ENCODE assay signal across 22 cellular contexts in genomic region chr6:117536317-117536716, GRCh38. TPM values are rescaled to one million over a fixed set of nuclear protein-coding genes. Genes with fewer than 3 reads are reported as not detected.
DNase-seq lines count a peak whose midpoint lies in the region; ATAC-seq and TF ChIP-seq lines count a peak whose summit lies in the region.
"Had no signal": no experiment of that assay in that cellular context is flagged by ENCODE, and none has a peak within 500 bp of the region (broad histone marks: within the 10 kb centered on the region; RNA-seq: fewer than 3 reads in every experiment).

No MANE protein-coding gene starts in this region.

- peaks cover 36% of the 10 kb centered on the region for H3K36me3 Mint-ChIP-seq in chondrocyte (ENCODE audit: low read depth)

- peaks cover 28% of the 10 kb centered on the region for H3K4me1 ChIP-seq in PC-9 (replicated peaks; ENCODE audit: insufficient read depth)
- peaks cover 36% of the 10 kb centered on the region for H3K4me1 ChIP-seq in mesodermal cell (ENCODE audit: control insufficient read depth, insufficient read depth, low read length, poor library complexity, severe bottlenecking)
- H3K4me1 ChIP-seq: adrenal gland had no signal

- no peak for ATAC-seq in left ventricle myocardium superior
- ATAC-seq: activated CD4-positive, CD25-positive, alpha-beta regulatory T cell treated with anti-CD3 and anti-CD28 coated beads, Interleukin-2, amount 50 U/mL, for 24 hours; foreskin keratinocyte; left colon; sciatic nerve had no signal

- intact Hi-C loops in PC-9 (cut with micrococcal nuclease; ENCODE audit: unreplicated experiment) (no loop called here), left ventricle myocardium superior (cut with micrococcal nuclease) (no loop called here)

- H3K4me1 Mint-ChIP-seq in chondrocyte (ENCODE audit: low read depth): peaks cover 47% of the 10 kb centered on the region

- H3F3A ChIP-seq in PC-9 (ENCODE audit: insufficient read depth, low read depth): peaks cover 5% of the 10 kb centered on the region

- H3K36me3 ChIP-seq in PC-9 (ENCODE audit: low read depth): peaks cover 32% of the 10 kb centered on the region
- peaks cover 83% of the 10 kb centered on the region for H3K36me3 ChIP-seq in mesodermal cell (ENCODE audit: control insufficient read depth, insufficient read depth, low read length)
- H3K36me3 ChIP-seq: adrenal gland had no signal

- H3K27ac Mint-ChIP-seq in chondrocyte (ENCODE audit: unreplicated experiment): peak overlapping the region; percentile 86
- H3K27ac Mint-ChIP-seq: CD4-positive, alpha-beta T cell; T-helper 2 cell treated with Interferon-gamma antibody and Interleukin-4, amounts not matched to agents 5 μg/mL and 100 μg/mL, for 36 hours had no signal

- H3K79me2 ChIP-seq in PC-9 (ENCODE audit: low read depth): no peaks in the 10 kb centered on the region

- H3K27me3 Mint-ChIP-seq in chondrocyte (ENCODE audit: low read depth): no peaks in the 10 kb centered on the region

- H3K27me3 ChIP-seq in PC-9 (ENCODE audit: insufficient read depth, low read depth): no peaks in the 10 kb centered on the region
- H3K27me3 ChIP-seq: adrenal gland, foreskin keratinocyte, tibial nerve had no signal

- CTCF ChIA-PET in PC-9 (lab: Charles Lee): interaction anchor here (0.5 kb wide), 1 partner anchor 133 kb away, joined by 3 read pairs; no protein-coding TSS in a partner anchor

- no TSS peak for BruUV-seq in PC-9 (replicated peaks; lab: Mats Ljungman, UMichigan)

- POLR2A ChIA-PET in PC-9 (lab: Charles Lee; ENCODE audit: unreplicated experiment): interaction anchor here (0.5 kb wide), 2 partner anchors 27 to 140 kb away, joined by 4 to 6 read pairs; no protein-coding TSS in a partner anchor

- peak overlapping the region; percentile 47 for H3K4me2 ChIP-seq in PC-9

- TF ChIP-seq CTCF in PC-9 (conservative IDR thresholded peaks at IDR 0.05) (no peak), chondrocyte (IDR thresholded peaks at IDR 0.05) (no peak)

- H3K4me3 ChIP-seq in PC-9 (no peak overlapping the region), mesodermal cell (ENCODE audit: extremely low read depth, insufficient read depth, low read length, poor library complexity, severe bottlenecking) (no peak overlapping the region)
- H3K4me3 ChIP-seq: adrenal gland, tibial nerve had no signal

- peaks cover 8% of the 10 kb centered on the region; the same call in 1 of the 2 replicates for H3K9me3 ChIP-seq in PC-9 (ENCODE audit: insufficient read depth, low read depth)
- H3K9me3 ChIP-seq in mesodermal cell (ENCODE audit: control insufficient read depth, low read length): no peaks in the 10 kb centered on the region
- H3K9me3 ChIP-seq: adrenal gland, tibial nerve had no signal

- DNase-seq in EH (ENCODE audit: low read depth) (peak; percentile 41), PC-9 (peak; percentile 28 to 75), chondrocyte (ENCODE audit: low spot score) (no peak), amniotic stem cell (lab: John Stamatoyannopoulos, UW) (no peak), mesenteric fat pad (ENCODE audit: low spot score) (no peak), left ventricle myocardium superior (no peak), erythroblast (lab: John Stamatoyannopoulos, UW) (no peak)
- DNase-seq: adrenal gland; CD4-positive, alpha-beta T cell; DMS79 treated with DMSO at 0.1 percent for 48 hours; foreskin keratinocyte; left colon; NCI-H1048; NCI-H2081 treated with DMSO at 0.1 percent for 48 hours; NCI-H524; SIG-M5; stimulated activated naive CD4-positive, alpha-beta T cell treated with Interleukin-2 at 50 U/mL for 16 hours had no signal

- H3K27ac ChIP-seq in PC-9: peak overlapping the region; percentile 51
- H3K27ac ChIP-seq in mesodermal cell (ENCODE audit: low read depth, low read length, severe bottlenecking): peak overlapping the region; percentile 75
- H3K27ac ChIP-seq: adrenal gland, foreskin keratinocyte, tibial nerve had no signal

- H4K20me1 ChIP-seq in PC-9 (ENCODE audit: insufficient read depth): no peaks in the 10 kb centered on the region

- no peak for TF ChIP-seq POLR2A in erythroblast (IDR thresholded peaks at IDR 0.05; ENCODE audit: low read length)

- H2AFZ ChIP-seq in PC-9: peak overlapping the region; percentile 56

- 86 to 91% methylated on average over 2 to 3 of the region's 4 CpGs for WGBS in mesodermal cell (ENCODE audit: insufficient coverage in 2 of 2), 2 experiments

- H3K4me3 Mint-ChIP-seq in chondrocyte (ENCODE audit: unreplicated experiment): no peak overlapping the region
- H3K4me3 Mint-ChIP-seq: CD4-positive, alpha-beta T cell; T-helper 2 cell treated with Interferon-gamma antibody and Interleukin-4, amounts not matched to agents 5 μg/mL and 100 μg/mL, for 36 hours had no signal

- no peaks in the 10 kb centered on the region for H3K9me3 Mint-ChIP-seq in chondrocyte (ENCODE audit: low read depth)
- H3K9me3 Mint-ChIP-seq: CD4-positive, alpha-beta T cell; T-helper 2 cell treated with Interferon-gamma antibody and Interleukin-4, amounts not matched to agents 5 μg/mL and 100 μg/mL, for 36 hours had no signal

- H3K9me2 ChIP-seq in PC-9 (ENCODE audit: insufficient read depth): 0 out of 2 replicates have a peak, but pooled peaks cover 3% of the 10 kb centered on the region

RNA-seq across cellular contexts. Expression of gene DCBLD1, which starts 53.8 kb away (rescaled TPM):
- total RNA-seq in PC-9 (2021): 5.7 and 6.1 TPM in 2 replicates
- 32.2 to 39.3 TPM (median 33.3 TPM) in 3 replicates for total RNA-seq in chondrocyte
- 127 TPM for polyA plus RNA-seq in mesodermal cell (2013, experiment 1 of 2)
- 110 TPM for polyA plus RNA-seq in mesodermal cell (2013, experiment 2 of 2)
- total RNA-seq in mesenteric fat pad: 9.9 TPM
- total RNA-seq in left ventricle myocardium superior: 6.0 TPM

Comparison
In these comparisons a context has a peak if more than half of its experiments do, and no peak if none do; other contexts are left out.
1. DNase-seq: peak in EH (single experiment) and PC-9 (2 of 2); none in chondrocyte (single experiment), amniotic stem cell (single experiment), mesenteric fat pad (single experiment), left ventricle myocardium superior (single experiment) and erythroblast (0 of 2).